In the genomic region with DNA sequence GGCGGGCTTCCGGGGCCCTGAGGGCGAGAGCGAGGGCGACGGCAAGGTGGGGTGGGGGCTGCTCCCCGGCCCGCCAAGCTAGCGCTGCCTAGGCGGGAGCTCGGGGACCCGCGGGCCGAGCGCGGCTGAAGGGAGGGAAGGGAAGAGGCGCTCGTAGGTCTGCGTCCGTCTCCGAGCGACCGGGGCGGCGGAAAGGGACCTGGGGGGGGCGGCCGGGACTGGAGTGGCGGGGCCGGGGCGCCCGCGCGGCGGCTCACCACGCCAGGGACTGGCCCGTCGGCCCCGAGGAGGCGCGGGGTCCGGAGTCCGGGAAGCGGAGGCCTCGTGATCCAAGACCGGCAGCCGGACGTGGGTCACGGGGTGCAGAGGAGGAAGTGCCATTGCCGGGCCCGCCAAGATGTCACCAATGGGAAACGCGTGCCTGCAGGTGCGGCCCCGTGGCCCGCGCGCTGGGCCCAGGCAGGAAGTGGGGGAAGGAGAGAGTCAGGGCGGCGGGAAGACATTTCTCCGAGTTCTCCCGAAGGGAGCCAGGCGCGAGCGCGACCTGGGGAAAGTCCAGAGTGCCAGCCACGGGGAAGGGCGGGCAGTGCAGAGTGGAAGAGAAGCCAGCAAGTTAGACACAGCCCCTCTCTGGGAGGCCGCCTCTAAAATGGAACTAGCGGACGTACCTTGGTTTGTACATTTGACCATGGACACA, we compare ENCODE assay signal across 8 cellular contexts. TPM values are rescaled to one million over a fixed set of nuclear protein-coding genes. Genes with fewer than 3 reads are reported as not detected.
DNase-seq lines count a peak whose midpoint lies in the region; ATAC-seq and TF ChIP-seq lines count a peak whose summit lies in the region.

No MANE protein-coding gene starts in this region.

- H4K5ac ChIP-seq in H9 (ENCODE audit: insufficient read length, low read depth, low read length): no peak overlapping the region

- TF ChIP-seq CTCF in H9 (conservative IDR thresholded peaks at IDR 0.05): no peak
- no peak for TF ChIP-seq CTCF in SU-DHL-6 (IDR thresholded peaks at IDR 0.05; ENCODE audit: insufficient read depth, low read length, poor library complexity, severe bottlenecking)
- no peak for TF ChIP-seq CTCF in adrenal gland (IDR thresholded peaks at IDR 0.05)
- no peak for TF ChIP-seq CTCF in heart right ventricle (IDR thresholded peaks at IDR 0.05)
- peak in 1 of 3 experiments; percentile 13 for TF ChIP-seq CTCF in vagina (IDR thresholded peaks at IDR 0.05)

- peak overlapping the region; percentile 93 for H3K18ac ChIP-seq in H9 (ENCODE audit: insufficient read length, low read depth, low read length)

- no peak overlapping the region for H3K23ac ChIP-seq in H9 (ENCODE audit: insufficient read length, low read depth, low read length)

- H3K4me2 ChIP-seq in H9 (ENCODE audit: insufficient read depth, insufficient read length, low read length) (peak overlapping the region; percentile 92), SU-DHL-6 (ENCODE audit: low read depth, low read length, poor library complexity, severe bottlenecking) (peak overlapping the region; percentile 78)

- H3K4me1 Mint-ChIP-seq in H9: peaks cover 63 to 67% of the 10 kb centered on the region in 2 experiments

- DNase-seq in GM03348 (ENCODE audit: low spot score) (peak; percentile 87), H9 (peak; percentile 93), LoVo (ENCODE audit: low spot score) (peak; percentile 89), adrenal gland (peak; percentile 88 to 96 (median 93)), heart right ventricle (peak; percentile 88 to 91), posterior cingulate gyrus (peak; percentile 74 to 98 (median 84)), vagina (ENCODE audit: extremely low spot score in 2 of 2) (peak in 1 of 2 donors; percentile 92)

- peak overlapping the region; percentile 93 for H3K4me3 ChIP-seq in SU-DHL-6 (ENCODE audit: insufficient read depth, low read length, poor library complexity, severe bottlenecking)
- peak overlapping the region in 2 of 4 donors; percentile 66 to 92 for H3K4me3 ChIP-seq in adrenal gland
- peak overlapping the region; percentile 48 to 85 (median 74) for H3K4me3 ChIP-seq in heart right ventricle
- peak overlapping the region; percentile 67 to 85 for H3K4me3 ChIP-seq in vagina

- peaks cover 7% of the 10 kb centered on the region for H3K79me1 ChIP-seq in H9 (ENCODE audit: insufficient read depth, low read depth, low read length, poor library complexity, severe bottlenecking)

- H3K79me2 ChIP-seq in H9 (ENCODE audit: insufficient read depth, low read length) (peaks cover 60% of the 10 kb centered on the region), SU-DHL-6 (ENCODE audit: insufficient read depth, low read length) (peaks cover 98% of the 10 kb centered on the region)

- peak overlapping the region; percentile 85 for H3K14ac ChIP-seq in H9 (ENCODE audit: insufficient read depth, low read length)

- H3K4me3 Mint-ChIP-seq in H9: peak overlapping the region; percentile 89 to 92

- peaks cover 53% of the 10 kb centered on the region for H3K36me3 ChIP-seq in SU-DHL-6 (ENCODE audit: low read length)
- peaks cover 0 to 25% of the 10 kb centered on the region in 2 donors for H3K36me3 ChIP-seq in adrenal gland (replicated peaks in 1 of 2)
- H3K36me3 ChIP-seq in heart right ventricle: peaks cover 0 to 71% (median 23%) of the 10 kb centered on the region in 9 donors
- H3K36me3 ChIP-seq in vagina: peaks cover 0 to 27% of the 10 kb centered on the region in 2 donors

- H3K4me1 ChIP-seq in H9 (ENCODE audit: insufficient read depth, low read length): peaks cover 2% of the 10 kb centered on the region; the same call in 1 of the 2 replicates
- H3K4me1 ChIP-seq in adrenal gland (replicated peaks in 1 of 2): peaks cover 25 to 66% of the 10 kb centered on the region in 2 donors
- H3K4me1 ChIP-seq in heart right ventricle: peaks cover 9 to 85% (median 62%) of the 10 kb centered on the region in 9 donors
- peaks cover 76% of the 10 kb centered on the region for H3K4me1 ChIP-seq in vagina

- H3K27ac Mint-ChIP-seq in H9: peak overlapping the region; percentile 98 to 99 (median 99); a peak in 6 of 7 replicates

- no peak overlapping the region for H2BK15ac ChIP-seq in H9 (ENCODE audit: low read depth, low read length)

- peaks cover 33 to 55% (median 43%) of the 10 kb centered on the region in 3 experiments for H3K36me3 Mint-ChIP-seq in H9 (ENCODE audit: insufficient read depth in 1 of 3, low read depth in 3 of 3)

- TF ChIP-seq POLR2A in adrenal gland (IDR thresholded peaks at IDR 0.05) (peak; percentile 75 to 81), vagina (IDR thresholded peaks at IDR 0.05) (peak in 1 of 2 donors; percentile 50)

- H4K8ac ChIP-seq in H9 (replicated peaks; ENCODE audit: insufficient read length, low read depth, low read length): no peak overlapping the region

- H2AK5ac ChIP-seq in H9 (ENCODE audit: insufficient read length, low read length): no peak overlapping the region

- H3K27ac ChIP-seq in H9 (ENCODE audit: insufficient read length, low read depth, low read length): no peak overlapping the region
- peak overlapping the region; percentile 90 for H3K27ac ChIP-seq in SU-DHL-6 (ENCODE audit: low read depth, low read length)
- peak overlapping the region; percentile 94 to 100 (median 98) for H3K27ac ChIP-seq in adrenal gland
- peak overlapping the region; percentile 94 to 99 (median 98) for H3K27ac ChIP-seq in heart right ventricle
- peak overlapping the region; percentile 100 for H3K27ac ChIP-seq in vagina

- peak overlapping the region; percentile 87 for H3K9ac ChIP-seq in H9 (ENCODE audit: extremely low read depth, insufficient read length, low read length)
- peak overlapping the region; percentile 99 for H3K9ac ChIP-seq in SU-DHL-6 (ENCODE audit: low read length)

- H3F3A ChIP-seq in SU-DHL-6 (ENCODE audit: insufficient read depth): peaks cover 64% of the 10 kb centered on the region

- no peak overlapping the region for H2BK5ac ChIP-seq in H9 (ENCODE audit: insufficient read length, low read length)

- intact Hi-C loops in adrenal gland (cut with DNase I): loop anchor here in 1 of 2 donors (5.0 kb wide), 1 partner anchor 40 kb away; the partner anchor contains the start of gene ZNF487
- intact Hi-C loops in heart right ventricle (cut with DNase I): loop anchor here in 5 of 10 donors (1.0 to 5.0 kb wide), 4 partner anchors 10 to 40 kb away; partner anchors contain the start of gene ZNF487 (in 4 of the 5)
- intact Hi-C loops in posterior cingulate gyrus (cut with DNase I): loop anchor here (5.0 kb wide), 1 partner anchor 40 kb away; the partner anchor contains the start of gene ZNF487
- intact Hi-C loops in vagina (cut with DNase I): no loop called here

- H3K9me3 ChIP-seq in H9 (ENCODE audit: control insufficient read depth, low read depth, low read length): no peaks in the 10 kb centered on the region
- no peaks in the 10 kb centered on the region for H3K9me3 ChIP-seq in SU-DHL-6 (ENCODE audit: insufficient read depth, low read length)
- H3K9me3 ChIP-seq in adrenal gland (replicated peaks in 1 of 3): no peaks in the 10 kb centered on the region
- no peaks in the 10 kb centered on the region for H3K9me3 ChIP-seq in heart right ventricle
- H3K9me3 ChIP-seq in vagina: no peaks in the 10 kb centered on the region

- WGBS in H9 (ENCODE audit: extremely low coverage, insufficient read length, low lambda C conversion rate): no CpG with 5 or more reads among the region's 70 CpGs
- WGBS in adrenal gland, 4 donors: 0 to 1% (median 0%) methylated on average over 4 to 70 of the region's 70 CpGs
- 0 to 1% methylated on average over 54 to 69 of the region's 70 CpGs for WGBS in heart right ventricle, 2 donors

- no peaks in the 10 kb centered on the region for H4K20me1 ChIP-seq in H9 (ENCODE audit: control insufficient read depth, insufficient read depth, insufficient read length)
- H4K20me1 ChIP-seq in SU-DHL-6 (ENCODE audit: low read depth, low read length): peaks cover 48% of the 10 kb centered on the region

- peak; percentile 90 to 93 (median 91) for ATAC-seq in heart right ventricle

- peaks cover 10% of the 10 kb centered on the region for H3K23me2 ChIP-seq in H9 (ENCODE audit: insufficient read length, low read depth, low read length, poor library complexity, severe bottlenecking)

- no peak overlapping the region for H3K56ac ChIP-seq in H9 (ENCODE audit: insufficient read length, low read depth, low read length)

- H3K4ac ChIP-seq in H9 (ENCODE audit: low read depth, low read length): no peak overlapping the region; the same call in 1 of the 2 replicates

- H2BK120ac ChIP-seq in H9 (ENCODE audit: low read depth, low read length, poor library complexity, severe bottlenecking): no peak overlapping the region

- no peak overlapping the region for H4K91ac ChIP-seq in H9 (ENCODE audit: insufficient read length, low read depth, low read length)

- no peaks in the 10 kb centered on the region; a peak in 1 of 5 replicates for H3K9me3 Mint-ChIP-seq in H9

- peaks cover 2% of the 10 kb centered on the region for H3K27me3 Mint-ChIP-seq in H9 (ENCODE audit: low read depth)

- H3K27me3 ChIP-seq in H9 (ENCODE audit: insufficient read depth, low read length): no peaks in the 10 kb centered on the region
- no peaks in the 10 kb centered on the region for H3K27me3 ChIP-seq in SU-DHL-6 (ENCODE audit: low read length)
- H3K27me3 ChIP-seq in adrenal gland: no peaks in the 10 kb centered on the region
- no peaks in the 10 kb centered on the region for H3K27me3 ChIP-seq in heart right ventricle
- H3K27me3 ChIP-seq in vagina: no peaks in the 10 kb centered on the region

- H3T11ph ChIP-seq in H9 (ENCODE audit: low read length): no peak overlapping the region

- no peak overlapping the region for H2BK20ac ChIP-seq in H9 (ENCODE audit: low read depth, low read length, poor library complexity, severe bottlenecking)

- H2BK12ac ChIP-seq in H9 (ENCODE audit: insufficient read length, low read depth, low read length): no peak overlapping the region

- H2AFZ ChIP-seq in H9 (ENCODE audit: low read length) (no peak overlapping the region), SU-DHL-6 (ENCODE audit: low read depth, low read length, severe bottlenecking) (no peak overlapping the region)

- H3K9me2 ChIP-seq in SU-DHL-6 (replicated peaks; ENCODE audit: insufficient read depth, low read length): no peaks in the 10 kb centered on the region

RNA-seq across cellular contexts. Expression of gene HNRNPF, which starts 11.9 kb away (rescaled TPM):
- total RNA-seq in H9 (2021) (411 and 420 TPM in 2 replicates), adrenal gland (100 to 1,000 TPM; 103 to 207 (median 144) TPM), heart right ventricle (100 to 1,000 TPM in 2 of 10 donors, 10 to 100 TPM in 8; 54.7 to 113 (median 75.2) TPM), vagina (150 TPM)
- polyA plus RNA-seq in adrenal gland (100 to 1,000 TPM in 1 of 3 donors, 10 to 100 TPM in 2; 48.7 to 141 (median 51.3) TPM), heart right ventricle (10 to 100 TPM; 26.4 to 77.5 TPM)

RNA-seq across cellular contexts. Expression of gene FXYD4, which starts 25.6 kb away (rescaled TPM):
- total RNA-seq in H9 (2021) (not detected in 2 replicates), adrenal gland (under 1 TPM in 1 of 8 donors, not detected in 7; 0.86 TPM), heart right ventricle (1 to 10 TPM in 1 of 10 donors, under 1 TPM in 1, not detected in 8; 0.42 to 1.5 TPM), vagina (not detected)
- polyA plus RNA-seq in adrenal gland (not detected), heart right ventricle (not detected)

RNA-seq across cellular contexts. Expression of gene ZNF487, which starts 39.8 kb away (rescaled TPM):
- total RNA-seq in H9 (2021) (1.3 and 1.4 TPM in 2 replicates), adrenal gland (1 to 10 TPM; 2.1 to 8.1 (median 4.5) TPM), heart right ventricle (1 to 10 TPM; 1.6 to 4.2 (median 2.4) TPM), vagina (4.2 TPM)
- polyA plus RNA-seq in adrenal gland (1 to 10 TPM; 7.2 to 8.6 (median 7.6) TPM), heart right ventricle (1 to 10 TPM; 3.3 to 4.3 TPM)
